ENCODE assay signal across 32 cellular contexts in the genomic region with DNA sequence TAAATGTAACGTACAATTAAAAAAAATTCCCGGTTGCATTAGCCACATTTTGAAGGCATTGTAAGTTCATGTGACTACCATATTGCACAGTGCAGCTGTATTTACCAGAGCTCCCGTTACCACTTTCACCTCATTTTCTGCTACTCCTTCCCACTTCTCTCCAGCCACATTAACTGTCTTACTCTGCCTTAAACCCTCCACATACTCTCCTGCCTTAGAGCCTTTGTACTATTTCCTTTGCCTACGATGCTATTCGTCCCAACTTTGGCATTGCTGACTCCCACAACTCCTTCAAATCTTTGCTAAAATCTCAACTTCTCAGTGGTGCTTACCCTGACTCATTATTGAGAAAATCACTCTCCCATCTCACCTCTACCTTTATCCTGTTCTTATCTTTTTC.
"Had no signal": no experiment of that assay in that cellular context is flagged by ENCODE, and none has a peak within 500 bp of the region (broad histone marks: within the 10 kb centered on the region; RNA-seq: fewer than 3 reads in every experiment).

No MANE protein-coding gene starts in this region.

- H3K36me3 ChIP-seq: ascending aorta, breast epithelium, cardiac muscle cell, colonic mucosa, esophagus squamous epithelium, gastroesophageal sphincter, heart right ventricle, WERI-Rb-1 had no signal

- H3K9me3 ChIP-seq: ascending aorta, breast epithelium, colonic mucosa, esophagus squamous epithelium, gastroesophageal sphincter, heart right ventricle had no signal

- H3K27me3 ChIP-seq: ascending aorta, breast epithelium, cardiac muscle cell, colonic mucosa, esophagus squamous epithelium, gastroesophageal sphincter, heart right ventricle had no signal

- H3K36me3 Mint-ChIP-seq: activated CD4-positive, alpha-beta memory T cell treated with anti-CD3 and anti-CD28 coated beads for 36 hours; activated CD8-positive, alpha-beta memory T cell treated with anti-CD3 and anti-CD28 coated beads, Interleukin-2, amount 10 ng/mL, durations not matched to agents 7 days and 5 days; activated naive CD4-positive, alpha-beta T cell treated with anti-CD3 and anti-CD28 coated beads, Interleukin-2, amount 10 ng/mL, durations not matched to agents 7 days and 5 days; activated naive CD4-positive, alpha-beta T cell treated with anti-CD3 and anti-CD28 coated beads, Interleukin-2, amount 50 U/mL, for 72 hours; activated naive CD8-positive, alpha-beta T cell treated with anti-CD3 and anti-CD28 coated beads, Interleukin-2, amount 10 ng/mL, durations not matched to agents 7 days and 5 days; brain had no signal

- H3K27ac ChIP-seq: ascending aorta, breast epithelium, cardiac muscle cell, colonic mucosa, epithelial cell of prostate, esophagus squamous epithelium, gastroesophageal sphincter, heart right ventricle, WERI-Rb-1 had no signal

- H3K9me3 Mint-ChIP-seq: activated CD4-positive, alpha-beta memory T cell treated with anti-CD3 and anti-CD28 coated beads for 36 hours; activated CD4-positive, alpha-beta T cell treated with anti-CD3 and anti-CD28 coated beads, Interleukin-2, amount 10 ng/mL, durations not matched to agents 24 days and 14 days; activated naive CD4-positive, alpha-beta T cell treated with anti-CD3 and anti-CD28 coated beads, Interleukin-2, amount 10 ng/mL, durations not matched to agents 7 days and 5 days; brain had no signal

- H3K4me1 Mint-ChIP-seq: activated CD4-positive, alpha-beta T cell treated with anti-CD3 and anti-CD28 coated beads for 36 hours; activated CD4-positive, alpha-beta T cell treated with anti-CD3 and anti-CD28 coated beads, Interleukin-2, amount 10 ng/mL, durations not matched to agents 24 days and 14 days; activated CD8-positive, alpha-beta memory T cell treated with anti-CD3 and anti-CD28 coated beads, Interleukin-2, amount 10 ng/mL, durations not matched to agents 7 days and 5 days; activated naive CD4-positive, alpha-beta T cell treated with anti-CD3 and anti-CD28 coated beads, Interleukin-2, amount 10 ng/mL, durations not matched to agents 7 days and 5 days; activated naive CD8-positive, alpha-beta T cell treated with anti-CD3 and anti-CD28 coated beads, Interleukin-2, amount 10 ng/mL, durations not matched to agents 7 days and 5 days; brain; T-helper 17 cell had no signal

- H3K4me3 Mint-ChIP-seq: activated CD4-positive, alpha-beta memory T cell treated with anti-CD3 and anti-CD28 coated beads for 36 hours; activated CD4-positive, alpha-beta T cell treated with anti-CD3 and anti-CD28 coated beads for 36 hours; activated CD4-positive, alpha-beta T cell treated with anti-CD3 and anti-CD28 coated beads, Interleukin-2, amount 10 ng/mL, durations not matched to agents 24 days and 14 days; activated CD8-positive, alpha-beta memory T cell treated with anti-CD3 and anti-CD28 coated beads, Interleukin-2, amount 10 ng/mL, durations not matched to agents 7 days and 5 days; activated CD8-positive, alpha-beta T cell treated with anti-CD3 and anti-CD28 coated beads, Interleukin-2, amount 10 ng/mL, durations not matched to agents 7 days and 5 days; activated naive CD4-positive, alpha-beta T cell treated with anti-CD3 and anti-CD28 coated beads, Interleukin-2, amount 10 ng/mL, durations not matched to agents 7 days and 5 days; activated naive CD8-positive, alpha-beta T cell treated with anti-CD3 and anti-CD28 coated beads, Interleukin-2, amount 10 ng/mL, durations not matched to agents 7 days and 5 days; activated T-cell treated with anti-CD3 and anti-CD28 coated beads, Interleukin-2, amount 50 U/mL, for 72 hours; brain; T-helper 17 cell; T-helper 2 cell treated with Interferon-gamma antibody and Interleukin-4, amounts not matched to agents 5 μg/mL and 100 μg/mL, for 36 hours had no signal

- DNase-seq: activated CD4-positive, alpha-beta memory T cell treated with anti-CD3 and anti-CD28 coated beads for 36 hours; activated CD4-positive, alpha-beta T cell treated with anti-CD3 and anti-CD28 coated beads for 36 hours; activated CD4-positive, alpha-beta T cell treated with anti-CD3 and anti-CD28 coated beads, Interleukin-2, amount 10 ng/mL, durations not matched to agents 24 days and 14 days; activated CD4-positive, CD25-positive, alpha-beta regulatory T cell; activated CD4-positive, CD25-positive, alpha-beta regulatory T cell treated with anti-CD3 and anti-CD28 coated beads, Interleukin-2, amount 50 U/mL, for 72 hours; activated CD8-positive, alpha-beta memory T cell treated with anti-CD3 and anti-CD28 coated beads, Interleukin-2, amount 10 ng/mL, durations not matched to agents 7 days and 5 days; activated CD8-positive, alpha-beta memory T cell treated with anti-CD3 and anti-CD28 coated beads, Interleukin-2, amount 50 U/mL, for 4 hours; activated CD8-positive, alpha-beta T cell treated with anti-CD3 and anti-CD28 coated beads, Interleukin-2, amount 10 ng/mL, durations not matched to agents 7 days and 5 days; activated gamma-delta T cell; activated naive CD4-positive, alpha-beta T cell; activated naive CD4-positive, alpha-beta T cell treated with anti-CD3 and anti-CD28 coated beads, Interleukin-2, amount 10 ng/mL, durations not matched to agents 7 days and 5 days; activated naive CD8-positive, alpha-beta T cell treated with anti-CD3 and anti-CD28 coated beads, Interleukin-2, amount 10 ng/mL, durations not matched to agents 7 days and 5 days; activated T-cell treated with anti-CD3 and anti-CD28 coated beads, Interleukin-2, amount 50 U/mL, for 1 hour; activated T-cell treated with anti-CD3 and anti-CD28 coated beads, Interleukin-2, amount 50 U/mL, for 72 hours; central memory CD4-positive, alpha-beta T cell; cerebellar nuclear complex; colonic mucosa; effector CD8-positive, alpha-beta T cell; esophagus squamous epithelium; foreskin melanocyte; heart right ventricle; T-helper 17 cell; T1000; WERI-Rb-1 had no signal

- H3K4me1 ChIP-seq: ascending aorta, breast epithelium, colonic mucosa, esophagus squamous epithelium, gastroesophageal sphincter, heart right ventricle had no signal

- H3K27me3 Mint-ChIP-seq: activated CD4-positive, alpha-beta memory T cell treated with anti-CD3 and anti-CD28 coated beads for 36 hours; activated CD4-positive, alpha-beta T cell treated with anti-CD3 and anti-CD28 coated beads for 36 hours; activated CD4-positive, alpha-beta T cell treated with anti-CD3 and anti-CD28 coated beads, Interleukin-2, amount 10 ng/mL, durations not matched to agents 24 days and 14 days; activated CD8-positive, alpha-beta memory T cell treated with anti-CD3 and anti-CD28 coated beads, Interleukin-2, amount 10 ng/mL, durations not matched to agents 7 days and 5 days; activated naive CD4-positive, alpha-beta T cell treated with anti-CD3 and anti-CD28 coated beads, Interleukin-2, amount 10 ng/mL, durations not matched to agents 7 days and 5 days; activated naive CD8-positive, alpha-beta T cell treated with anti-CD3 and anti-CD28 coated beads, Interleukin-2, amount 10 ng/mL, durations not matched to agents 7 days and 5 days; brain; T-helper 17 cell had no signal

- H3K4me3 ChIP-seq: ascending aorta, breast epithelium, cardiac muscle cell, colonic mucosa, esophagus squamous epithelium, gastroesophageal sphincter, heart right ventricle had no signal

- H3K27ac Mint-ChIP-seq: activated CD4-positive, alpha-beta memory T cell treated with anti-CD3 and anti-CD28 coated beads for 36 hours; activated CD4-positive, alpha-beta T cell treated with anti-CD3 and anti-CD28 coated beads for 36 hours; activated CD4-positive, alpha-beta T cell treated with anti-CD3 and anti-CD28 coated beads, Interleukin-2, amount 10 ng/mL, durations not matched to agents 24 days and 14 days; activated CD8-positive, alpha-beta memory T cell treated with anti-CD3 and anti-CD28 coated beads, Interleukin-2, amount 10 ng/mL, durations not matched to agents 7 days and 5 days; activated CD8-positive, alpha-beta T cell treated with anti-CD3 and anti-CD28 coated beads, Interleukin-2, amount 10 ng/mL, durations not matched to agents 7 days and 5 days; activated naive CD4-positive, alpha-beta T cell treated with anti-CD3 and anti-CD28 coated beads, Interleukin-2, amount 10 ng/mL, durations not matched to agents 7 days and 5 days; activated naive CD4-positive, alpha-beta T cell treated with anti-CD3 and anti-CD28 coated beads, Interleukin-2, amount 50 U/mL, for 72 hours; activated naive CD8-positive, alpha-beta T cell treated with anti-CD3 and anti-CD28 coated beads, Interleukin-2, amount 10 ng/mL, durations not matched to agents 7 days and 5 days; activated T-cell treated with anti-CD3 and anti-CD28 coated beads, Interleukin-2, amount 50 U/mL, for 72 hours; T-helper 17 cell; T-helper 2 cell treated with Interferon-gamma antibody and Interleukin-4, amounts not matched to agents 5 μg/mL and 100 μg/mL, for 36 hours had no signal

- ATAC-seq: activated CD4-positive, alpha-beta T cell treated with anti-CD3 and anti-CD28 coated beads for 36 hours; activated CD8-positive, alpha-beta memory T cell treated with anti-CD3 and anti-CD28 coated beads, Interleukin-2, amount 10 ng/mL, durations not matched to agents 7 days and 5 days; activated CD8-positive, alpha-beta T cell treated with anti-CD3 and anti-CD28 coated beads, Interleukin-2, amount 10 ng/mL, durations not matched to agents 7 days and 5 days; activated naive CD4-positive, alpha-beta T cell treated with anti-CD3 and anti-CD28 coated beads, Interleukin-2, amount 50 U/mL, for 72 hours; activated T-cell treated with anti-CD3 and anti-CD28 coated beads, Interleukin-2, amount 50 U/mL, for 72 hours; gastroesophageal sphincter; heart right ventricle; T-helper 17 cell had no signal
